ENCODE assay signal across 10 cellular contexts in genomic region chr16:85170066-85171003, GRCh38. TPM values are rescaled to one million over a fixed set of nuclear protein-coding genes. Genes with fewer than 3 reads are reported as not detected.
DNase-seq lines count a peak whose midpoint lies in the region; ATAC-seq and TF ChIP-seq lines count a peak whose summit lies in the region.
"Had no signal": no experiment of that assay in that cellular context is flagged by ENCODE, and none has a peak within 500 bp of the region (broad histone marks: within the 10 kb centered on the region; RNA-seq: fewer than 3 reads in every experiment).

No MANE protein-coding gene starts in this region.

- H3K27me3 ChIP-seq in HUES64 (ENCODE audit: insufficient read depth, low read length) (peaks cover 21% of the 10 kb centered on the region), endodermal cell (ENCODE audit: control insufficient read depth, insufficient read depth, low read length, poor library complexity, severe bottlenecking) (peaks cover 13% of the 10 kb centered on the region)

- H3K4me1 Mint-ChIP-seq in endodermal cell, result peaks cover 46% of the 10 kb centered on the region
- peaks cover 0 to 2% of the 10 kb centered on the region in 2 donors for H3K4me1 Mint-ChIP-seq in natural killer cell treated with Interleukin-12 subunit alpha and Interleukin-12 subunit beta and Interleukin-15 and Interleukin-18, amount 100 ng/mL, for 72 hours (ENCODE audit: low read depth in 2 of 2)
- no peaks in the 10 kb centered on the region for H3K4me1 Mint-ChIP-seq in activated CD4-positive, alpha-beta T cell treated with anti-CD3 and anti-CD28 coated beads, Interleukin-2, amount 10 ng/mL, durations not matched to agents 24 days and 14 days

- H3K27me3 Mint-ChIP-seq in endodermal cell (ENCODE audit: insufficient read depth), result peaks cover 16% of the 10 kb centered on the region
- H3K27me3 Mint-ChIP-seq in natural killer cell treated with Interleukin-12 subunit alpha and Interleukin-12 subunit beta and Interleukin-15 and Interleukin-18, amount 100 ng/mL, for 72 hours, result peaks cover 42 to 43% of the 10 kb centered on the region in 2 donors
- peaks cover 53% of the 10 kb centered on the region for H3K27me3 Mint-ChIP-seq in activated CD4-positive, alpha-beta T cell treated with anti-CD3 and anti-CD28 coated beads, Interleukin-2, amount 10 ng/mL, durations not matched to agents 24 days and 14 days

- no peak for TF ChIP-seq CTCF in AG04449 (IDR thresholded peaks at IDR 0.05; ENCODE audit: insufficient read depth, low read length, missing control alignments)
- TF ChIP-seq CTCF in endodermal cell (conservative IDR thresholded peaks at IDR 0.05), result no peak

- POLR2A ChIA-PET in AG04449 (lab: Yijun Ruan, JAX), result no interaction called here

- DNase-seq in AG04449 (ENCODE audit: low read depth, low spot score), result no peak
- no peak for DNase-seq in endodermal cell
- DNase-seq in natural killer cell treated with Interleukin-12 subunit alpha and Interleukin-12 subunit beta and Interleukin-15 and Interleukin-18, amount 100 ng/mL, for 72 hours (ENCODE audit: low spot score), result no peak
- DNase-seq in activated CD4-positive, alpha-beta T cell treated with anti-CD3 and anti-CD28 coated beads, Interleukin-2, amount 10 ng/mL, durations not matched to agents 24 days and 14 days, result no peak
- DNase-seq in NCI-H226, result no peak
- no peak for DNase-seq in LoVo (ENCODE audit: low spot score)
- DNase-seq: activated naive CD4-positive, alpha-beta T cell had no signal

- H3K27ac Mint-ChIP-seq in endodermal cell, result no peak overlapping the region
- H3K27ac Mint-ChIP-seq in natural killer cell treated with Interleukin-12 subunit alpha and Interleukin-12 subunit beta and Interleukin-15 and Interleukin-18, amount 100 ng/mL, for 72 hours, result no peak overlapping the region
- no peak overlapping the region for H3K27ac Mint-ChIP-seq in activated CD4-positive, alpha-beta T cell treated with anti-CD3 and anti-CD28 coated beads, Interleukin-2, amount 10 ng/mL, durations not matched to agents 24 days and 14 days

- 41% methylated on average over 64 of the region's 64 CpGs for WGBS in HUES64
- WGBS in endodermal cell (ENCODE audit: insufficient coverage in 1 of 2, insufficient read length in 1 of 2), 2 experiments, result 48 to 52% methylated on average over 32 to 64 of the region's 64 CpGs

- intact Hi-C loops in activated CD4-positive, alpha-beta T cell treated with anti-CD3 and anti-CD28 coated beads, Interleukin-2, amount 10 ng/mL, durations not matched to agents 24 days and 14 days (cut with micrococcal nuclease), result no loop called here

- H3K9me3 ChIP-seq in HUES64 (ENCODE audit: insufficient read depth, low read depth, low read length), result no peaks in the 10 kb centered on the region
- H3K9me3 ChIP-seq in endodermal cell (ENCODE audit: control insufficient read depth, low read length), result no peaks in the 10 kb centered on the region

- peaks cover 4% of the 10 kb centered on the region for H3K36me3 Mint-ChIP-seq in endodermal cell (ENCODE audit: low read depth)
- no peaks in the 10 kb centered on the region for H3K36me3 Mint-ChIP-seq in natural killer cell treated with Interleukin-12 subunit alpha and Interleukin-12 subunit beta and Interleukin-15 and Interleukin-18, amount 100 ng/mL, for 72 hours
- H3K36me3 Mint-ChIP-seq in activated CD4-positive, alpha-beta T cell treated with anti-CD3 and anti-CD28 coated beads, Interleukin-2, amount 10 ng/mL, durations not matched to agents 24 days and 14 days (ENCODE audit: low read depth), result no peaks in the 10 kb centered on the region

- H3K4me3 ChIP-seq in AG04449 (ENCODE audit: low read depth, low read length) (peak overlapping the region; percentile 66), HUES64 (ENCODE audit: low read length) (peak overlapping the region; percentile 55), endodermal cell (ENCODE audit: low read length) (peak overlapping the region; percentile 40)

- H3K4me1 ChIP-seq in HUES64 (ENCODE audit: insufficient read depth, low read length), result peaks cover 47% of the 10 kb centered on the region
- H3K4me1 ChIP-seq in endodermal cell (ENCODE audit: control insufficient read depth, insufficient read depth, low read length), result peaks cover 7% of the 10 kb centered on the region

- peak overlapping the region; percentile 41 for H3K4me3 Mint-ChIP-seq in endodermal cell
- H3K4me3 Mint-ChIP-seq in natural killer cell treated with Interleukin-12 subunit alpha and Interleukin-12 subunit beta and Interleukin-15 and Interleukin-18, amount 100 ng/mL, for 72 hours, result peak overlapping the region; percentile 12
- H3K4me3 Mint-ChIP-seq in activated CD4-positive, alpha-beta T cell treated with anti-CD3 and anti-CD28 coated beads, Interleukin-2, amount 10 ng/mL, durations not matched to agents 24 days and 14 days, result no peak overlapping the region

- H3K9ac ChIP-seq in HUES64 (ENCODE audit: low read depth, low read length) (peak overlapping the region; percentile 51; the same call in 1 of the 2 replicates), endodermal cell (ENCODE audit: extremely low read depth, low read length, poor library complexity, severe bottlenecking) (no peak overlapping the region)

- CTCF ChIA-PET in AG04449 (lab: Yijun Ruan, JAX), result interaction anchor here (0.8 to 4.2 kb wide), 7 partner anchors 10 to 75 kb away, joined by 3 to 17 read pairs (median 3); no protein-coding TSS in a partner anchor

- H3K27ac ChIP-seq in HUES64 (ENCODE audit: low read depth, low read length) (no peak overlapping the region), endodermal cell (ENCODE audit: low read depth, low read length) (no peak overlapping the region)

- H3K36me3 ChIP-seq in HUES64 (ENCODE audit: insufficient read depth, low read length) (no peaks in the 10 kb centered on the region), endodermal cell (ENCODE audit: control insufficient read depth, insufficient read depth, low read length) (no peaks in the 10 kb centered on the region)

- no peaks in the 10 kb centered on the region for H3K9me3 Mint-ChIP-seq in endodermal cell
- no peaks in the 10 kb centered on the region for H3K9me3 Mint-ChIP-seq in natural killer cell treated with Interleukin-12 subunit alpha and Interleukin-12 subunit beta and Interleukin-15 and Interleukin-18, amount 100 ng/mL, for 72 hours
- no peaks in the 10 kb centered on the region for H3K9me3 Mint-ChIP-seq in activated CD4-positive, alpha-beta T cell treated with anti-CD3 and anti-CD28 coated beads, Interleukin-2, amount 10 ng/mL, durations not matched to agents 24 days and 14 days

- ATAC-seq in natural killer cell treated with Interleukin-12 subunit alpha and Interleukin-12 subunit beta and Interleukin-15 and Interleukin-18, amount 100 ng/mL, for 72 hours, result no peak
- ATAC-seq in HG03439 (IDR thresholded peaks at IDR 0.05; ENCODE audit: unreplicated experiment), result no peak

RNA-seq across cellular contexts. Expression of gene CIBAR2, which starts 58.1 kb away (rescaled TPM):
- polyA plus RNA-seq in HUES64 (2013, experiment 1 of 2), result not detected
- polyA plus RNA-seq in HUES64 (2013, experiment 2 of 2), result 0.25 TPM
- total RNA-seq in endodermal cell, result not detected
- 0.25 TPM for polyA plus RNA-seq in endodermal cell (2013, experiment 1 of 2)
- polyA plus RNA-seq in endodermal cell (2013, experiment 2 of 2), result not detected
- not detected for total RNA-seq in natural killer cell treated with Interleukin-12 subunit alpha and Interleukin-12 subunit beta and Interleukin-15 and Interleukin-18, amount 100 ng/mL, for 72 hours
- total RNA-seq in activated CD4-positive, alpha-beta T cell treated with anti-CD3 and anti-CD28 coated beads, Interleukin-2, amount 10 ng/mL, durations not matched to agents 24 days and 14 days, result not detected in 2 replicates
- total RNA-seq: SK-MEL-5 had no signal
